ENCODE assay signal across 6 cellular contexts in the genomic region with DNA sequence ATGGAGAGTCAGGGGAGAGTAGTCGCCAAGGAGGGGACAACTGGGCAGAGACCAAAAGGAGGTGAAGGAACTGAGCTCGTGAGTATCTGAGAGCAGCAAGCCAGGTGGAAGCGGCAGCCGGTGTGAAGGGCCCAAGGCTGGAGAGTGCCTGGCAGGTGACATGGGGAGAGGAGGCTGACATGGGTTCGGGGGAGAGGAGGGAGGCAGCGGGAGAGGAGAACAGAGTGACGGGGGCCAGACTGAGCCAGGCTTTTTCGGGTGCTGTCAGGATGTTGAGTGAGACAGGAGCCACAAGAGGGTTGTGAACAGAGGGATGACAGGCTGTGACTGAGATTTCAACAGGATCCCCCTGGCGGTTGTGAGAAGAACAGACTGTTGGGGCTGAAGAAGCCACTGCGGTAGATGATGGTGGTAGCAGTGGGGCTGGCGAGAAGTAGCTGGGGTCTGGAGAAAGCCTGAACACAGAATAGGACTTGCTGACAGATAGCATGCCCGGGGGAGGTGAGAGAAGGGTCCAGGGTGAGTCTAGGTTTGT. TPM values are rescaled to one million over a fixed set of nuclear protein-coding genes. Genes with fewer than 3 reads are reported as not detected.
A peak's percentile ranks its signal among the peaks of the same experiment; 100 is the strongest.
DNase-seq lines count a peak whose midpoint lies in the region; ATAC-seq, FAIRE-seq and TF ChIP-seq lines count a peak whose summit lies in the region.

No MANE protein-coding gene starts in this region.

- no peaks in the 10 kb centered on the region for H3K9me3 ChIP-seq in PC-3 (ENCODE audit: low read length)

- CTCF ChIA-PET in PC-3 (lab: Charles Lee): no interaction called here

- peak; percentile 44; the same call in 1 of the 2 replicates for TF ChIP-seq CTCF in PC-3 (conservative IDR thresholded peaks at IDR 0.05; ENCODE audit: low read depth, low read length)

- POLR2A ChIA-PET in PC-3 (lab: Charles Lee; ENCODE audit: unreplicated experiment): no interaction called here

- DNase-seq in EH (ENCODE audit: low read depth) (peak; percentile 55), PC-3 (peak; percentile 17), left ventricle myocardium superior (no peak), RCC 7860 (ENCODE audit: low spot score) (no peak), NCI-H2171 treated with DMSO at 0.1 percent for 48 hours (lab: John Stamatoyannopoulos, UW) (no peak)

- peaks cover 13% of the 10 kb centered on the region for H3K4me1 ChIP-seq in PC-3 (ENCODE audit: insufficient read depth, low read length)

- no peaks in the 10 kb centered on the region for H3K9me2 ChIP-seq in PC-3 (replicated peaks; ENCODE audit: low read length)

- BruUV-seq in PC-3 (replicated peaks; lab: Mats Ljungman, UMichigan): no TSS peak

- no peak overlapping the region for H3K9ac ChIP-seq in PC-3 (ENCODE audit: low read length)

- no peak for FAIRE-seq in RCC 7860 (lab: Jason Lieb, UNC)

- ATAC-seq in PC-3 (no peak), left ventricle myocardium superior (peak; percentile 81), HG02678 (IDR thresholded peaks at IDR 0.05; ENCODE audit: unreplicated experiment) (no peak)

- H3K4me3 ChIP-seq in PC-3 (ENCODE audit: low read length): no peak overlapping the region

- no peaks in the 10 kb centered on the region for H3K27me3 ChIP-seq in PC-3 (ENCODE audit: low read length)

- no peaks in the 10 kb centered on the region for H3F3A ChIP-seq in PC-3 (ENCODE audit: low read length, unreplicated experiment)

- peaks cover 16% of the 10 kb centered on the region for H3K36me3 ChIP-seq in PC-3 (ENCODE audit: low read depth, low read length)

- intact Hi-C loops in PC-3 (cut with micrococcal nuclease) (loop anchor here (1.0 kb wide), 1 partner anchor 103 kb away; no protein-coding TSS in a partner anchor), left ventricle myocardium superior (cut with micrococcal nuclease) (no loop called here)

- H4K20me1 ChIP-seq in PC-3 (ENCODE audit: low read length): no peaks in the 10 kb centered on the region

- H3K79me2 ChIP-seq in PC-3 (ENCODE audit: low read length): peaks cover 46% of the 10 kb centered on the region

- H3K27ac ChIP-seq in PC-3 (ENCODE audit: low read length): no peak overlapping the region

- no peak overlapping the region for H3K4me2 ChIP-seq in PC-3 (ENCODE audit: low read length)

- no peak overlapping the region for H2AFZ ChIP-seq in PC-3 (ENCODE audit: low read length)

RNA-seq across cellular contexts. Expression of a gene that starts 5.7 kb away (rescaled TPM):
- total RNA-seq in PC-3 (2014; rRNA removed) (59.0 and 63.1 TPM in 2 replicates), left ventricle myocardium superior (24.5 TPM)

RNA-seq across cellular contexts. Expression of a gene that starts 14.4 kb away (rescaled TPM):
- total RNA-seq in PC-3 (2014; rRNA removed) (143 and 144 TPM in 2 replicates), left ventricle myocardium superior (86.5 TPM)

RNA-seq across cellular contexts. Expression of a gene that starts 14.9 kb away (rescaled TPM):
- total RNA-seq in PC-3 (2014; rRNA removed) (0.12 and 1.9 TPM in 2 replicates), left ventricle myocardium superior (2.1 TPM)

RNA-seq across cellular contexts. Expression of a gene that starts 25.0 kb away (rescaled TPM):
- total RNA-seq in PC-3 (2014; rRNA removed): not detected in 2 replicates
- 9.4 TPM for total RNA-seq in left ventricle myocardium superior

Comparison
In these comparisons a context has a peak if more than half of its experiments do, and no peak if none do; other contexts are left out.
1. DNase-seq: peak in EH (single experiment) and PC-3 (single experiment); none in left ventricle myocardium superior (single experiment), RCC 7860 (single experiment) and NCI-H2171 treated with DMSO at 0.1 percent for 48 hours (single experiment).